1 cellular context compared by ENCODE assay signal in the genomic region with DNA sequence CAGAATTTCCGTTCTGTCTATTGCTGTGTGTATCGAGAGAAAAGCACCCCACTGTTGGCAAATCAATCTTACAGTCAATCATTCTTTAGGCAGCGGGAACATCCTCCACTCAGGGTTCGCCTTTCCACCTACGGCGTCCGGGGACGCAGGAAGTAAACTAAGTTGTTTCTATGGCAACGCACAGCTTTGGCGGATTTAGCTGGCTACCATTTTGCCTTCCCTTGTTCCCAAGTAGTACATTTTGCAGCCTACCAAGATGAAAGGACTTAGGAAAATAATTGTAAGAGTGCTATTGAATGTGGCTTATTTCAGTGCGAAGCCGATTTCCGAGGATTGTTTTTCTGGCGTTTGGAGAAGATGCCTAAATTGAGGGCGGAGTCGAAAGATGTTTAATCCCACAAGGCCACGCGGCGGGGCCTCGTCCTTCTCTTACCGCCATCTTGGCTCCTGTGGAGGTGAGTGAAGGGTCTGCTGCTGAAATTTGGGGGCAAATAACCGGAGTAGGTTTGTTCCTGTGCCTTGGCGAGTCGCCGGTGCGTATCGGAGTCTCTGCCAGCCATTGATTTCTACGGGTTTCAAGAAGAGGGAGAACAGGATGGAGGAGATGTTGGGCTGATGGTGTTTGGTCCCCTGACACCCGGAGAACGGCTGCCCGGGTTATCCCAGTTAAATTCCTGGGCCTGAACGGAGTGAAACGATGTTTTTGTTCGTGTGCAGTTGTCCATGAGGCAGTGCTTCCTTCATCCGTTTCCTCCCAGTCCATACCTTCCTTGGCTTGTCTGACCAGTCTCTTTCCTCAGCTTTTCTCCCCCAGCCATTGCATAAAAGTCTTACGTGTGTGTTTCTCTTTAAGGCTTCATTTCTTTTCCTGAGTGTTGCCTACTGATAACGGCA.
TF ChIP-seq lines count a peak whose summit lies in the region.

A gene (plus strand): TSS at position 424 of the 894 bp plus-strand sequence. CDS start 778 bp downstream, outside the sequence.

TF ChIP-seq in H1, 55 proteins besides CTCF, POLR2A, EP300 and RAD21 (continued from another document):
- TF ChIP-seq, protein P1, sequence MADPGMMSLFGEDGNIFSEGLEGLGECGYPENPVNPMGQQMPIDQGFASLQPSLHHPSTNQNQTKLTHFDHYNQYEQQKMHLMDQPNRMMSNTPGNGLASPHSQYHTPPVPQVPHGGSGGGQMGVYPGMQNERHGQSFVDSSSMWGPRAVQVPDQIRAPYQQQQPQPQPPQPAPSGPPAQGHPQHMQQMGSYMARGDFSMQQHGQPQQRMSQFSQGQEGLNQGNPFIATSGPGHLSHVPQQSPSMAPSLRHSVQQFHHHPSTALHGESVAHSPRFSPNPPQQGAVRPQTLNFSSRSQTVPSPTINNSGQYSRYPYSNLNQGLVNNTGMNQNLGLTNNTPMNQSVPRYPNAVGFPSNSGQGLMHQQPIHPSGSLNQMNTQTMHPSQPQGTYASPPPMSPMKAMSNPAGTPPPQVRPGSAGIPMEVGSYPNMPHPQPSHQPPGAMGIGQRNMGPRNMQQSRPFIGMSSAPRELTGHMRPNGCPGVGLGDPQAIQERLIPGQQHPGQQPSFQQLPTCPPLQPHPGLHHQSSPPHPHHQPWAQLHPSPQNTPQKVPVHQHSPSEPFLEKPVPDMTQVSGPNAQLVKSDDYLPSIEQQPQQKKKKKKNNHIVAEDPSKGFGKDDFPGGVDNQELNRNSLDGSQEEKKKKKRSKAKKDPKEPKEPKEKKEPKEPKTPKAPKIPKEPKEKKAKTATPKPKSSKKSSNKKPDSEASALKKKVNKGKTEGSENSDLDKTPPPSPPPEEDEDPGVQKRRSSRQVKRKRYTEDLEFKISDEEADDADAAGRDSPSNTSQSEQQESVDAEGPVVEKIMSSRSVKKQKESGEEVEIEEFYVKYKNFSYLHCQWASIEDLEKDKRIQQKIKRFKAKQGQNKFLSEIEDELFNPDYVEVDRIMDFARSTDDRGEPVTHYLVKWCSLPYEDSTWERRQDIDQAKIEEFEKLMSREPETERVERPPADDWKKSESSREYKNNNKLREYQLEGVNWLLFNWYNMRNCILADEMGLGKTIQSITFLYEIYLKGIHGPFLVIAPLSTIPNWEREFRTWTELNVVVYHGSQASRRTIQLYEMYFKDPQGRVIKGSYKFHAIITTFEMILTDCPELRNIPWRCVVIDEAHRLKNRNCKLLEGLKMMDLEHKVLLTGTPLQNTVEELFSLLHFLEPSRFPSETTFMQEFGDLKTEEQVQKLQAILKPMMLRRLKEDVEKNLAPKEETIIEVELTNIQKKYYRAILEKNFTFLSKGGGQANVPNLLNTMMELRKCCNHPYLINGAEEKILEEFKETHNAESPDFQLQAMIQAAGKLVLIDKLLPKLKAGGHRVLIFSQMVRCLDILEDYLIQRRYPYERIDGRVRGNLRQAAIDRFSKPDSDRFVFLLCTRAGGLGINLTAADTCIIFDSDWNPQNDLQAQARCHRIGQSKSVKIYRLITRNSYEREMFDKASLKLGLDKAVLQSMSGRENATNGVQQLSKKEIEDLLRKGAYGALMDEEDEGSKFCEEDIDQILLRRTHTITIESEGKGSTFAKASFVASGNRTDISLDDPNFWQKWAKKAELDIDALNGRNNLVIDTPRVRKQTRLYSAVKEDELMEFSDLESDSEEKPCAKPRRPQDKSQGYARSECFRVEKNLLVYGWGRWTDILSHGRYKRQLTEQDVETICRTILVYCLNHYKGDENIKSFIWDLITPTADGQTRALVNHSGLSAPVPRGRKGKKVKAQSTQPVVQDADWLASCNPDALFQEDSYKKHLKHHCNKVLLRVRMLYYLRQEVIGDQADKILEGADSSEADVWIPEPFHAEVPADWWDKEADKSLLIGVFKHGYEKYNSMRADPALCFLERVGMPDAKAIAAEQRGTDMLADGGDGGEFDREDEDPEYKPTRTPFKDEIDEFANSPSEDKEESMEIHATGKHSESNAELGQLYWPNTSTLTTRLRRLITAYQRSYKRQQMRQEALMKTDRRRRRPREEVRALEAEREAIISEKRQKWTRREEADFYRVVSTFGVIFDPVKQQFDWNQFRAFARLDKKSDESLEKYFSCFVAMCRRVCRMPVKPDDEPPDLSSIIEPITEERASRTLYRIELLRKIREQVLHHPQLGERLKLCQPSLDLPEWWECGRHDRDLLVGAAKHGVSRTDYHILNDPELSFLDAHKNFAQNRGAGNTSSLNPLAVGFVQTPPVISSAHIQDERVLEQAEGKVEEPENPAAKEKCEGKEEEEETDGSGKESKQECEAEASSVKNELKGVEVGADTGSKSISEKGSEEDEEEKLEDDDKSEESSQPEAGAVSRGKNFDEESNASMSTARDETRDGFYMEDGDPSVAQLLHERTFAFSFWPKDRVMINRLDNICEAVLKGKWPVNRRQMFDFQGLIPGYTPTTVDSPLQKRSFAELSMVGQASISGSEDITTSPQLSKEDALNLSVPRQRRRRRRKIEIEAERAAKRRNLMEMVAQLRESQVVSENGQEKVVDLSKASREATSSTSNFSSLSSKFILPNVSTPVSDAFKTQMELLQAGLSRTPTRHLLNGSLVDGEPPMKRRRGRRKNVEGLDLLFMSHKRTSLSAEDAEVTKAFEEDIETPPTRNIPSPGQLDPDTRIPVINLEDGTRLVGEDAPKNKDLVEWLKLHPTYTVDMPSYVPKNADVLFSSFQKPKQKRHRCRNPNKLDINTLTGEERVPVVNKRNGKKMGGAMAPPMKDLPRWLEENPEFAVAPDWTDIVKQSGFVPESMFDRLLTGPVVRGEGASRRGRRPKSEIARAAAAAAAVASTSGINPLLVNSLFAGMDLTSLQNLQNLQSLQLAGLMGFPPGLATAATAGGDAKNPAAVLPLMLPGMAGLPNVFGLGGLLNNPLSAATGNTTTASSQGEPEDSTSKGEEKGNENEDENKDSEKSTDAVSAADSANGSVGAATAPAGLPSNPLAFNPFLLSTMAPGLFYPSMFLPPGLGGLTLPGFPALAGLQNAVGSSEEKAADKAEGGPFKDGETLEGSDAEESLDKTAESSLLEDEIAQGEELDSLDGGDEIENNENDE (IDR thresholded peaks at IDR 0.05; ENCODE audit: insufficient replicate concordance, low read length) = no peak
- TF ChIP-seq RXRA (IDR thresholded peaks at IDR 0.05; ENCODE audit: insufficient read depth, low read depth, low read length) (no peak), CEBPB (IDR thresholded peaks at IDR 0.05; ENCODE audit: low read depth, low read length) (no peak), TAF7 (optimal IDR thresholded peaks at IDR 0.05; ENCODE audit: borderline replicate concordance, low read depth, low read length) (peak; percentile 91), TAF1 (IDR thresholded peaks at IDR 0.05; ENCODE audit: low read depth, low read length) (peak; percentile 98), GABPA (IDR thresholded peaks at IDR 0.05; ENCODE audit: borderline replicate concordance, insufficient read depth, low read length) (no peak), CBX8 (IDR thresholded peaks at IDR 0.05; ENCODE audit: borderline replicate concordance, low read depth, low read length) (no peak), BCL11A (IDR thresholded peaks at IDR 0.05; ENCODE audit: low read depth in 2 of 2, low read length in 2 of 2) (no peak), YY1 (IDR thresholded peaks at IDR 0.05; ENCODE audit: low read depth, low read length) (peak; percentile 97), CBX5 (IDR thresholded peaks at IDR 0.05; ENCODE audit: low read depth, low read length) (no peak), EGR1 (IDR thresholded peaks at IDR 0.05; ENCODE audit: borderline replicate concordance, low read depth, low read length) (0 out of 2 replicates have a peak, but pooled peaks have one; percentile 40), MAFK (IDR thresholded peaks at IDR 0.05; ENCODE audit: low read depth, low read length) (no peak), HDAC6 (IDR thresholded peaks at IDR 0.05; ENCODE audit: low read depth, low read length) (no peak), POU5F1 (IDR thresholded peaks at IDR 0.05; ENCODE audit: low read depth, low read length) (no peak), RBBP5 (IDR thresholded peaks at IDR 0.05; ENCODE audit: borderline replicate concordance, low read depth, low read length) (no peak), JUN (IDR thresholded peaks at IDR 0.05; ENCODE audit: low read depth, low read length) (no peak), BACH1 (IDR thresholded peaks at IDR 0.05; ENCODE audit: low read length) (no peak), KDM4A (IDR thresholded peaks at IDR 0.05; ENCODE audit: low read depth, low read length, severe bottlenecking) (no peak), RNF2 (IDR thresholded peaks at IDR 0.05; ENCODE audit: borderline replicate concordance, low read depth, low read length, missing control alignments, poor library complexity, severe bottlenecking) (no peak), POLR2AphosphoS5 (IDR thresholded peaks at IDR 0.05; ENCODE audit: low read depth, low read length) (peak; percentile 93), BRCA1 (IDR thresholded peaks at IDR 0.05; ENCODE audit: low read depth, low read length) (no peak), CHD2 (IDR thresholded peaks at IDR 0.05; ENCODE audit: low read length) (no peak; the same call in 1 of the 2 replicates), EZH2 (IDR thresholded peaks at IDR 0.05; ENCODE audit: low read depth, low read length, severe bottlenecking) (no peak), SRF (IDR thresholded peaks at IDR 0.05; ENCODE audit: low read depth, low read length) (no peak), NANOG (IDR thresholded peaks at IDR 0.05; ENCODE audit: insufficient read depth, low read depth, low read length, poor library complexity, severe bottlenecking) (no peak), NRF1 (IDR thresholded peaks at IDR 0.05; ENCODE audit: low read depth, low read length) (no peak), SIN3A (conservative IDR thresholded peaks at IDR 0.05 in 1 of 2, IDR thresholded peaks at IDR 0.05 in 1 of 2; ENCODE audit: low read depth in 1 of 2, low read length in 2 of 2) (peak; percentile 82 to 98), CREB1 (IDR thresholded peaks at IDR 0.05) (0 out of 2 replicates have a peak, but pooled peaks have one; percentile 5), KDM1A (IDR thresholded peaks at IDR 0.05; ENCODE audit: borderline replicate concordance, low read length) (no peak), SIX5 (IDR thresholded peaks at IDR 0.05; ENCODE audit: low read depth, low read length) (no peak), SP4 (IDR thresholded peaks at IDR 0.05; ENCODE audit: low read length) (peak; percentile 100), RFX5 (IDR thresholded peaks at IDR 0.05; ENCODE audit: borderline replicate concordance, low read depth, low read length) (no peak), TCF12 (IDR thresholded peaks at IDR 0.05; ENCODE audit: low read depth, low read length) (no peak), HDAC2 (IDR thresholded peaks at IDR 0.05; ENCODE audit: borderline replicate concordance in 1 of 2, low read depth in 2 of 2, low read length in 2 of 2) (no peak; a peak in 1 of 4 replicates), TEAD4 (IDR thresholded peaks at IDR 0.05; ENCODE audit: low read depth, low read length) (peak; percentile 26; the same call in 1 of the 2 replicates), CTBP2 (IDR thresholded peaks at IDR 0.05; ENCODE audit: borderline replicate concordance, insufficient read depth, insufficient read length, low read length) (no peak), SIRT6 (IDR thresholded peaks at IDR 0.05; ENCODE audit: low read length) (no peak), PHF8 (conservative IDR thresholded peaks at IDR 0.05; ENCODE audit: low read depth, low read length) (peak; percentile 86), JUND (IDR thresholded peaks at IDR 0.05; ENCODE audit: low read length) (0 out of 2 replicates have a peak, but pooled peaks have one; percentile 30), KDM5A (IDR thresholded peaks at IDR 0.05; ENCODE audit: low read length) (no peak; the same call in 1 of the 2 replicates), SAP30 (IDR thresholded peaks at IDR 0.05; ENCODE audit: insufficient read depth, insufficient replicate concordance, low read length) (peak; percentile 82), ASH2L (IDR thresholded peaks at IDR 0.05; ENCODE audit: low read length) (no peak), TBP (IDR thresholded peaks at IDR 0.05; ENCODE audit: low read depth, low read length) (peak; percentile 94), SP2 (IDR thresholded peaks at IDR 0.05; ENCODE audit: low read length) (no peak), ZNF274 (IDR thresholded peaks at IDR 0.05; ENCODE audit: borderline replicate concordance, extremely low read depth, low read length) (no peak), GTF2F1 (IDR thresholded peaks at IDR 0.05; ENCODE audit: borderline replicate concordance, low read depth, low read length) (peak; percentile 53; the same call in 1 of the 2 replicates)
- TF ChIP-seq, protein P2, sequence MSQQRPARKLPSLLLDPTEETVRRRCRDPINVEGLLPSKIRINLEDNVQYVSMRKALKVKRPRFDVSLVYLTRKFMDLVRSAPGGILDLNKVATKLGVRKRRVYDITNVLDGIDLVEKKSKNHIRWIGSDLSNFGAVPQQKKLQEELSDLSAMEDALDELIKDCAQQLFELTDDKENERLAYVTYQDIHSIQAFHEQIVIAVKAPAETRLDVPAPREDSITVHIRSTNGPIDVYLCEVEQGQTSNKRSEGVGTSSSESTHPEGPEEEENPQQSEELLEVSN (IDR thresholded peaks at IDR 0.05) = peak; percentile 56
- TF ChIP-seq, protein P3, sequence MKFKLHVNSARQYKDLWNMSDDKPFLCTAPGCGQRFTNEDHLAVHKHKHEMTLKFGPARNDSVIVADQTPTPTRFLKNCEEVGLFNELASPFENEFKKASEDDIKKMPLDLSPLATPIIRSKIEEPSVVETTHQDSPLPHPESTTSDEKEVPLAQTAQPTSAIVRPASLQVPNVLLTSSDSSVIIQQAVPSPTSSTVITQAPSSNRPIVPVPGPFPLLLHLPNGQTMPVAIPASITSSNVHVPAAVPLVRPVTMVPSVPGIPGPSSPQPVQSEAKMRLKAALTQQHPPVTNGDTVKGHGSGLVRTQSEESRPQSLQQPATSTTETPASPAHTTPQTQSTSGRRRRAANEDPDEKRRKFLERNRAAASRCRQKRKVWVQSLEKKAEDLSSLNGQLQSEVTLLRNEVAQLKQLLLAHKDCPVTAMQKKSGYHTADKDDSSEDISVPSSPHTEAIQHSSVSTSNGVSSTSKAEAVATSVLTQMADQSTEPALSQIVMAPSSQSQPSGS (IDR thresholded peaks at IDR 0.05; ENCODE audit: low read length) = peak; percentile 67; the same call in 1 of the 2 replicates
- TF ChIP-seq, protein P4, sequence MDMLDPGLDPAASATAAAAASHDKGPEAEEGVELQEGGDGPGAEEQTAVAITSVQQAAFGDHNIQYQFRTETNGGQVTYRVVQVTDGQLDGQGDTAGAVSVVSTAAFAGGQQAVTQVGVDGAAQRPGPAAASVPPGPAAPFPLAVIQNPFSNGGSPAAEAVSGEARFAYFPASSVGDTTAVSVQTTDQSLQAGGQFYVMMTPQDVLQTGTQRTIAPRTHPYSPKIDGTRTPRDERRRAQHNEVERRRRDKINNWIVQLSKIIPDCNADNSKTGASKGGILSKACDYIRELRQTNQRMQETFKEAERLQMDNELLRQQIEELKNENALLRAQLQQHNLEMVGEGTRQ (IDR thresholded peaks at IDR 0.05; ENCODE audit: low read length) = no peak
- TF ChIP-seq, protein P5, sequence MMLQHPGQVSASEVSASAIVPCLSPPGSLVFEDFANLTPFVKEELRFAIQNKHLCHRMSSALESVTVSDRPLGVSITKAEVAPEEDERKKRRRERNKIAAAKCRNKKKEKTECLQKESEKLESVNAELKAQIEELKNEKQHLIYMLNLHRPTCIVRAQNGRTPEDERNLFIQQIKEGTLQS (IDR thresholded peaks at IDR 0.05; ENCODE audit: insufficient read depth, low read depth, low read length) = no peak
- TF ChIP-seq, protein P6, sequence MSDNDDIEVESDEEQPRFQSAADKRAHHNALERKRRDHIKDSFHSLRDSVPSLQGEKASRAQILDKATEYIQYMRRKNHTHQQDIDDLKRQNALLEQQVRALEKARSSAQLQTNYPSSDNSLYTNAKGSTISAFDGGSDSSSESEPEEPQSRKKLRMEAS (IDR thresholded peaks at IDR 0.05) = peak; percentile 75
